Comparison of ENCODE assay signal across 1 cellular context in genomic region chr17:7139400-7139799, GRCh38.
TF ChIP-seq lines count a peak whose summit lies in the region.

No MANE protein-coding gene starts in this region.

TF ChIP-seq in endothelial cell of umbilical vein, 7 proteins besides CTCF, POLR2A, EP300 and RAD21:
- no peak for TF ChIP-seq POLR2AphosphoS5 (IDR thresholded peaks at IDR 0.05; ENCODE audit: insufficient read depth, low read depth, low read length)
- no peak for TF ChIP-seq MYC (IDR thresholded peaks at IDR 0.05; ENCODE audit: low read depth, low read length)
- no peak for TF ChIP-seq JUN (IDR thresholded peaks at IDR 0.05; ENCODE audit: borderline replicate concordance, insufficient read depth, insufficient read length, low read depth)
- no peak for TF ChIP-seq FOS (IDR thresholded peaks at IDR 0.05; ENCODE audit: borderline replicate concordance, insufficient read depth, low read length)
- no peak for TF ChIP-seq MAX (IDR thresholded peaks at IDR 0.05; ENCODE audit: insufficient read depth, insufficient read length)
- TF ChIP-seq EZH2 (IDR thresholded peaks at IDR 0.05; ENCODE audit: borderline replicate concordance, low read depth, low read length, severe bottlenecking) = no peak
- TF ChIP-seq GATA2 (IDR thresholded peaks at IDR 0.05; ENCODE audit: insufficient read depth, insufficient read length, low read depth, low read length) = no peak
